In genomic region chr5:179616002-179616594, GRCh38 we compare ENCODE assay signal across 14 cellular contexts. TPM values are rescaled to one million over a fixed set of nuclear protein-coding genes. Genes with fewer than 3 reads are reported as not detected.
DNase-seq lines count a peak whose midpoint lies in the region; ATAC-seq, FAIRE-seq and TF ChIP-seq lines count a peak whose summit lies in the region.
"Had no signal": no experiment of that assay in that cellular context is flagged by ENCODE, and none has a peak within 500 bp of the region (broad histone marks: within the 10 kb centered on the region; RNA-seq: fewer than 3 reads in every experiment).

No MANE protein-coding gene starts in this region.

- peaks cover 40% of the 10 kb centered on the region for H3K4me1 ChIP-seq in endocrine pancreas (ENCODE audit: control insufficient read depth, insufficient read depth, low read length)
- peaks cover 53 to 54% of the 10 kb centered on the region in 2 donors for H3K4me1 ChIP-seq in gastrocnemius medialis
- peaks cover 19% of the 10 kb centered on the region in 2 donors for H3K4me1 ChIP-seq in kidney (ENCODE audit: control insufficient read depth in 1 of 2, insufficient read depth in 1 of 2, low read depth in 1 of 2, low read length in 2 of 2)

- no peak overlapping the region for H3K4me3 ChIP-seq in endocrine pancreas (ENCODE audit: control insufficient read depth, insufficient read depth, low read length)
- no peak overlapping the region for H3K4me3 ChIP-seq in gastrocnemius medialis
- H3K4me3 ChIP-seq in kidney (ENCODE audit: low read length in 2 of 2), result no peak overlapping the region

- in situ Hi-C loops in gastrocnemius medialis (cut with MboI; ENCODE audit: low sequenced_read_pairs in 4 of 4), result no loop called here

- peaks cover 15% of the 10 kb centered on the region for H3K36me3 ChIP-seq in endocrine pancreas (ENCODE audit: control insufficient read depth, insufficient read depth, low read length)
- peaks cover 21 to 93% of the 10 kb centered on the region in 2 donors for H3K36me3 ChIP-seq in gastrocnemius medialis
- peaks cover 74 to 93% of the 10 kb centered on the region in 2 donors for H3K36me3 ChIP-seq in kidney (ENCODE audit: control insufficient read depth in 1 of 2, insufficient read depth in 2 of 2, low read length in 2 of 2)

- H3K4me3 Mint-ChIP-seq in activated CD4-positive, alpha-beta T cell treated with anti-CD3 and anti-CD28 coated beads for 36 hours, result no peak overlapping the region

- CTCF ChIA-PET in activated CD4-positive, alpha-beta T cell treated with anti-CD3 and anti-CD28 coated beads for 36 hours (lab: Charles Lee), result no interaction called here

- ATAC-seq in activated CD4-positive, alpha-beta T cell treated with anti-CD3 and anti-CD28 coated beads for 36 hours, result no peak
- no peak for ATAC-seq in gastrocnemius medialis

- peak overlapping the region; percentile 37 for H3K27ac Mint-ChIP-seq in activated CD4-positive, alpha-beta T cell treated with anti-CD3 and anti-CD28 coated beads for 36 hours

- peak overlapping the region; percentile 49 for H3K9ac ChIP-seq in endocrine pancreas (ENCODE audit: control insufficient read depth, insufficient read depth, low read length)
- H3K9ac ChIP-seq in kidney (ENCODE audit: low read length in 2 of 2), result no peak overlapping the region

- H3K27me3 Mint-ChIP-seq in activated CD4-positive, alpha-beta T cell treated with anti-CD3 and anti-CD28 coated beads for 36 hours, result no peaks in the 10 kb centered on the region

- no peaks in the 10 kb centered on the region for H3K9me3 ChIP-seq in endocrine pancreas (ENCODE audit: control insufficient read depth, low read length)
- no peaks in the 10 kb centered on the region for H3K9me3 ChIP-seq in gastrocnemius medialis
- no peaks in the 10 kb centered on the region for H3K9me3 ChIP-seq in kidney (ENCODE audit: control insufficient read depth in 1 of 2, low read length in 2 of 2)

- no peak for TF ChIP-seq POLR2A in gastrocnemius medialis (IDR thresholded peaks at IDR 0.05)

- H3K27ac ChIP-seq in gastrocnemius medialis (peak overlapping the region in 3 of 4 donors; percentile 13 to 36 (median 23)), kidney (ENCODE audit: low read depth in 2 of 2, low read length in 2 of 2) (no peak overlapping the region)
- H3K27ac ChIP-seq: epithelial cell of prostate had no signal

- H3K27me3 ChIP-seq in endocrine pancreas (ENCODE audit: control insufficient read depth, insufficient read depth, low read length) (no peaks in the 10 kb centered on the region), gastrocnemius medialis (no peaks in the 10 kb centered on the region)

- H3K36me3 Mint-ChIP-seq in activated CD4-positive, alpha-beta T cell treated with anti-CD3 and anti-CD28 coated beads for 36 hours (ENCODE audit: low read depth), result peaks cover 87% of the 10 kb centered on the region

- intact Hi-C loops in activated CD4-positive, alpha-beta T cell treated with anti-CD3 and anti-CD28 coated beads for 36 hours (cut with DNase I, micrococcal nuclease), result no loop called here
- intact Hi-C loops in gastrocnemius medialis (cut with DNase I; ENCODE audit: low total_unique reads), result no loop called here
- intact Hi-C loops in kidney (cut with DNase I), result no loop called here

- DNase-seq in activated CD4-positive, alpha-beta T cell treated with anti-CD3 and anti-CD28 coated beads for 36 hours, result no peak
- no peak for DNase-seq in activated CD4-positive, alpha-beta T cell treated with anti-CD3 and anti-CD28 coated beads, Interleukin-2, amount 50 U/mL, for 1 hour
- DNase-seq in gastrocnemius medialis, result no peak
- no peak for DNase-seq in kidney
- DNase-seq in DMS153 (lab: John Stamatoyannopoulos, UW), result no peak
- no peak for DNase-seq in A172 (ENCODE audit: low spot score)
- DNase-seq: activated CD4-positive, CD25-positive, alpha-beta regulatory T cell treated with anti-CD3 and anti-CD28 coated beads, Interleukin-2, amount 50 U/mL, for 72 hours; NCI-H1092 treated with DMSO at 0.1 percent for 48 hours; NCI-H2227 treated with DMSO at 0.1 percent for 48 hours; substantia nigra had no signal

- no peak for FAIRE-seq in kidney (lab: Jason Lieb, UNC)
- FAIRE-seq: A204.1 had no signal

- peaks cover 63% of the 10 kb centered on the region for H3K4me1 Mint-ChIP-seq in activated CD4-positive, alpha-beta T cell treated with anti-CD3 and anti-CD28 coated beads for 36 hours

- H3K9me3 Mint-ChIP-seq in activated CD4-positive, alpha-beta T cell treated with anti-CD3 and anti-CD28 coated beads for 36 hours (ENCODE audit: low read depth), result no peaks in the 10 kb centered on the region

- TF ChIP-seq CTCF in gastrocnemius medialis (IDR thresholded peaks at IDR 0.05 in 4 of 5, conservative IDR thresholded peaks at IDR 0.05 in 1 of 5) (no peak), kidney (IDR thresholded peaks at IDR 0.05; ENCODE audit: borderline replicate concordance, extremely low read depth, insufficient read depth) (no peak)

- POLR2A ChIA-PET in activated CD4-positive, alpha-beta T cell treated with anti-CD3 and anti-CD28 coated beads for 36 hours (lab: Charles Lee), result interaction anchor here (0.8 kb wide), 1 partner anchor 8 kb away, joined by 3 read pairs; no protein-coding TSS in a partner anchor

TF ChIP-seq in PFSK-1, 5 proteins besides CTCF, POLR2A, EP300 and RAD21:
- no peak for TF ChIP-seq TAF1 (IDR thresholded peaks at IDR 0.05; ENCODE audit: borderline replicate concordance, insufficient read depth, low read length)
- peak; percentile 42; the same call in 1 of the 2 replicates for TF ChIP-seq POLR2AphosphoS5 (IDR thresholded peaks at IDR 0.05; ENCODE audit: low read depth, low read length)

RNA-seq across cellular contexts. Expression of gene HNRNPH1, which starts 7.4 kb away (rescaled TPM):
- 100 to 1,000 TPM; 634 to 659 TPM for total RNA-seq in activated CD4-positive, alpha-beta T cell treated with anti-CD3 and anti-CD28 coated beads for 36 hours
- polyA plus RNA-seq in PFSK-1 (2012; ENCODE audit: insufficient read length, low read depth), result 649 TPM
- total RNA-seq in gastrocnemius medialis (100 to 1,000 TPM in 3 of 4 donors, 10 to 100 TPM in 1; 72.4 to 209 (median 157) TPM), kidney (564 TPM)
- 191 TPM for polyA plus RNA-seq in kidney (ENCODE audit: insufficient read depth, low read depth, low replicate concordance)
- 529 and 554 TPM in 2 replicates for total RNA-seq in A172 (2014; rRNA removed; shearing (Covaris generic))

Comparison
In these comparisons a context has a peak if more than half of its experiments do, and no peak if none do; other contexts are left out.
1. H3K27ac ChIP-seq: peak in gastrocnemius medialis (3 of 4); none in kidney (0 of 2).